ENCODE assay signal across 12 cellular contexts in the genomic region with DNA sequence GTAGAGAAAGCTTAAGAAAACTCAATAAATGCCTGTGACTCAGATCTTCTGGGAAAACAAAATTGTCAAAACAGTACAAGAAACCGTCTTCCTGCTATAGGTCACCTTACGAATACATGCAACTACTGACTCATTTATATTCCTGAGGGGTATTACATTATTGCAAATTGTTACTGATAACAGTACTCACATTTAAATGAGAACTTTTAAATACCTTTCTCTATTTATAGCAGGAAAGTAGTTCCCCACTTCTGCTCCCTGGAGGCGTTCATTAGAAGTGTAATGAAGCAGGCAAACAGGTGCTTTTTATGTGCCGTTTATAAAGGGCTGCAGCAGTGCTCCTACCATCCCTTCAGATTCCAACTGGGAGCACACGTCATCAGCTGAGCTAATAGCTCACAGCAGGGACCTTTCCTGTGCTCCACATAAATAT.
DNase-seq lines count a peak whose midpoint lies in the region; ATAC-seq, FAIRE-seq and TF ChIP-seq lines count a peak whose summit lies in the region.
"Had no signal": no experiment of that assay in that cellular context is flagged by ENCODE, and none has a peak within 500 bp of the region (broad histone marks: within the 10 kb centered on the region; RNA-seq: fewer than 3 reads in every experiment).

No MANE protein-coding gene starts in this region.

- ATAC-seq in GM21390 (IDR thresholded peaks at IDR 0.05; ENCODE audit: unreplicated experiment) (peak; percentile 76), HG03558 (IDR thresholded peaks at IDR 0.05; ENCODE audit: extremely low read depth, unreplicated experiment) (peak; percentile 92)

- H3K27ac Mint-ChIP-seq in mesothelial cell of epicardium, result no peak overlapping the region
- H3K27ac Mint-ChIP-seq: CD4-positive, CD25-positive, alpha-beta regulatory T cell; immature natural killer cell had no signal

- H3K36me3 Mint-ChIP-seq in mesothelial cell of epicardium, result peaks cover 3% of the 10 kb centered on the region
- H3K36me3 Mint-ChIP-seq: CD4-positive, CD25-positive, alpha-beta regulatory T cell; immature natural killer cell had no signal

- peak; percentile 41 for DNase-seq in COR-L47 (lab: John Stamatoyannopoulos, UW)
- no peak for DNase-seq in GM03348 (ENCODE audit: low spot score)
- no peak for DNase-seq in hepatic stellate cell (ENCODE audit: low spot score)
- no peak for DNase-seq in frontal cortex (ENCODE audit: low spot score in 2 of 2)
- DNase-seq in mesothelial cell of epicardium (ENCODE audit: low spot score in 2 of 2, unreplicated experiment in 2 of 2), result no peak
- DNase-seq: CD4-positive, CD25-positive, alpha-beta regulatory T cell; immature natural killer cell; Peyer's patch had no signal

- H3K27ac ChIP-seq in VCaP, result peak overlapping the region; percentile 84
- H3K27ac ChIP-seq: coronary artery, Peyer's patch had no signal

- H3K4me3 Mint-ChIP-seq in mesothelial cell of epicardium, result no peak overlapping the region
- H3K4me3 Mint-ChIP-seq: CD4-positive, CD25-positive, alpha-beta regulatory T cell; immature natural killer cell had no signal

- no peak for TF ChIP-seq CTCF in VCaP (conservative IDR thresholded peaks at IDR 0.05)
- no peak for TF ChIP-seq CTCF in mesothelial cell of epicardium (IDR thresholded peaks at IDR 0.05; ENCODE audit: unreplicated experiment)

- H3K4me1 Mint-ChIP-seq in mesothelial cell of epicardium, result no peaks in the 10 kb centered on the region
- H3K4me1 Mint-ChIP-seq: CD4-positive, CD25-positive, alpha-beta regulatory T cell; immature natural killer cell had no signal

- no peaks in the 10 kb centered on the region for H3K27me3 Mint-ChIP-seq in mesothelial cell of epicardium (ENCODE audit: low read depth)
- H3K27me3 Mint-ChIP-seq: CD4-positive, CD25-positive, alpha-beta regulatory T cell had no signal

- FAIRE-seq in frontal cortex (lab: Jason Lieb, UNC), result no peak

- H3K9me3 Mint-ChIP-seq in mesothelial cell of epicardium, result peaks cover 11% of the 10 kb centered on the region
